ENCODE assay signal across 8 cellular contexts in the genomic region with DNA sequence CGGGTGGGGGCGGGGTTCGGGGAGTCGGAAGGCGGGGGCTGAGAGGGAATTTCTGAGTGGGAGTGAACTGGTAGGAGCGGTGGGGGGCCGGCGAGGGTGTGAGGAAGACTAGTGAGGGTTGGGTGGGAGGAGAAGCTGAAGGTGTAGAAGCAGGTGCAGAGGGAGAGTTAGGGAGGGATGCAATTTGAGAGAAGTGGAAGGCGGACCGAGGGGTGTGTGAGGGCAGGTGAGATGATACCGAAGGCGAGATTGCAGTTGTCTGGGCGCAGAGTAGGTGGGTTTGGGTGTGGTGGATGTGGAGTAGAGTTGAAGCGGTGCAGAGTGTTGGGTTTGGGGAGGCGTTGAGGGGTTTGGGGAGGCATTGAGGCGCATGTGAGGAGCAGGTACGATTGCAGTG. TPM values are rescaled to one million over a fixed set of nuclear protein-coding genes. Genes with fewer than 3 reads are reported as not detected.
DNase-seq lines count a peak whose midpoint lies in the region; ATAC-seq and TF ChIP-seq lines count a peak whose summit lies in the region.

No MANE protein-coding gene starts in this region.

- H3K4me1 ChIP-seq in CD4-positive, alpha-beta memory T cell (ENCODE audit: insufficient read depth, low read length) = peaks cover 52% of the 10 kb centered on the region
- H3K4me1 ChIP-seq in body of pancreas = peaks cover 64% of the 10 kb centered on the region
- peaks cover 42% of the 10 kb centered on the region for H3K4me1 ChIP-seq in mucosa of stomach (ENCODE audit: control insufficient read depth, insufficient read depth, low read length)

- intact Hi-C loops in CD4-positive, alpha-beta memory T cell (cut with micrococcal nuclease) = loop anchor here (2.0 to 10.0 kb wide), 6 partner anchors 28 to 1580 kb away; partner anchors contain the start of genes CHCHD1, DNAJC9, VCL and ZSWIM8
- intact Hi-C loops in body of pancreas (cut with DNase I) = no loop called here
- intact Hi-C loops in posterior vena cava (cut with DNase I) = loop anchor here (10.0 kb wide), 4 partner anchors 168 to 1678 kb away; no protein-coding TSS in a partner anchor
- intact Hi-C loops in head of caudate nucleus (cut with DNase I) = loop anchor here (5.0 to 10.0 kb wide), 4 partner anchors 100 to 388 kb away; partner anchors contain the start of gene VDAC2

- no peak for TF ChIP-seq CTCF in body of pancreas (IDR thresholded peaks at IDR 0.05)

- no peaks in the 10 kb centered on the region for H3K36me3 ChIP-seq in CD4-positive, alpha-beta memory T cell (ENCODE audit: insufficient read depth, low read length)
- H3K36me3 ChIP-seq in body of pancreas (replicated peaks in 1 of 2; ENCODE audit: insufficient read depth in 1 of 2, low read depth in 2 of 2) (no peaks in the 10 kb centered on the region), mucosa of stomach (ENCODE audit: control insufficient read depth, insufficient read depth, low read length) (no peaks in the 10 kb centered on the region)

- CTCF ChIA-PET in CD4-positive, alpha-beta memory T cell (lab: Charles Lee; ENCODE audit: partially characterized antibody) = interaction anchor here (1.2 kb wide), 1 partner anchor 87 kb away, joined by 3 read pairs; no protein-coding TSS in a partner anchor

- no peak for DNase-seq in CD4-positive, alpha-beta memory T cell
- DNase-seq in body of pancreas = no peak
- DNase-seq in SK-N-DZ (ENCODE audit: low spot score) = no peak
- no peak for DNase-seq in posterior vena cava (ENCODE audit: low spot score)
- DNase-seq in head of caudate nucleus = no peak

- peak overlapping the region; percentile 62 to 63 for H3K4me3 ChIP-seq in CD4-positive, alpha-beta memory T cell (ENCODE audit: low read length in 2 of 2)
- H3K4me3 ChIP-seq in body of pancreas (peak overlapping the region; percentile 15 to 43), mucosa of stomach (ENCODE audit: low read length) (peak overlapping the region; percentile 58)

- 4% methylated on average over 11 to 16 of the region's 17 CpGs for WGBS in body of pancreas, 2 donors

- H3K27ac ChIP-seq in CD4-positive, alpha-beta memory T cell (ENCODE audit: low read depth, low read length) = peak overlapping the region; percentile 71
- peak overlapping the region; percentile 55 to 100 (median 83) for H3K27ac ChIP-seq in body of pancreas

- H3K27me3 ChIP-seq in CD4-positive, alpha-beta memory T cell (ENCODE audit: insufficient read depth, low read length) = no peaks in the 10 kb centered on the region
- H3K27me3 ChIP-seq in body of pancreas = no peaks in the 10 kb centered on the region
- no peaks in the 10 kb centered on the region for H3K27me3 ChIP-seq in mucosa of stomach (ENCODE audit: control insufficient read depth, insufficient read depth, low read length)

- POLR2A ChIA-PET in CD4-positive, alpha-beta memory T cell (lab: Charles Lee; ENCODE audit: partially characterized antibody) = interaction anchor here (1.0 to 6.0 kb wide), 10 partner anchors 15 to 651 kb away, joined by 3 to 58 read pairs (median 5); partner anchors contain the start of genes SAMD8 and VDAC2

- H3K9ac ChIP-seq in mucosa of stomach (ENCODE audit: low read length) = peak overlapping the region; percentile 62

- peak overlapping the region; percentile 87 to 96 (median 92) for H3K4me3 Mint-ChIP-seq in CD4-positive, alpha-beta memory T cell

- ATAC-seq in HG03039 (IDR thresholded peaks at IDR 0.05; ENCODE audit: unreplicated experiment) (peak; percentile 0), body of pancreas (no peak), HG03520 (IDR thresholded peaks at IDR 0.05; ENCODE audit: unreplicated experiment) (no peak)

- no peak for TF ChIP-seq POLR2A in body of pancreas (IDR thresholded peaks at IDR 0.05)

- H3K36me3 Mint-ChIP-seq in CD4-positive, alpha-beta memory T cell = peaks cover 5 to 12% of the 10 kb centered on the region in 2 donors

- no peaks in the 10 kb centered on the region for H3K27me3 Mint-ChIP-seq in CD4-positive, alpha-beta memory T cell

- H3K4me1 Mint-ChIP-seq in CD4-positive, alpha-beta memory T cell = peaks cover 59 to 80% (median 63%) of the 10 kb centered on the region in 4 donors

- peaks cover 0 to 5% (median 0%) of the 10 kb centered on the region in 8 donors for H3K9me3 Mint-ChIP-seq in CD4-positive, alpha-beta memory T cell

- no peaks in the 10 kb centered on the region for H3K9me3 ChIP-seq in CD4-positive, alpha-beta memory T cell (ENCODE audit: control insufficient read depth in 1 of 2, low read length in 2 of 2)
- no peaks in the 10 kb centered on the region for H3K9me3 ChIP-seq in body of pancreas
- no peaks in the 10 kb centered on the region for H3K9me3 ChIP-seq in mucosa of stomach (ENCODE audit: control insufficient read depth, low read length)

- H3K27ac Mint-ChIP-seq in CD4-positive, alpha-beta memory T cell = peak overlapping the region; percentile 80 to 99 (median 93)

RNA-seq across cellular contexts. Expression of gene KAT6B, which starts 0.6 kb away (rescaled TPM):
- 10 to 100 TPM; 63.6 to 63.9 TPM for total RNA-seq in CD4-positive, alpha-beta memory T cell
- 10 to 100 TPM; 10.9 to 41.3 TPM for polyA plus RNA-seq in CD4-positive, alpha-beta memory T cell
- total RNA-seq in body of pancreas (10 to 100 TPM; 39.9 to 45.9 TPM), posterior vena cava (10 to 100 TPM; 34.7 to 35.0 TPM)
- polyA plus RNA-seq in SK-N-DZ (2014; cell fraction: cytosol; rRNA removed) = 3.1 and 4.4 TPM in 2 replicates
- 5.2 and 11.1 TPM in 2 replicates for polyA plus RNA-seq in SK-N-DZ (2014; cell fraction: nucleus; rRNA removed)
